ENCODE assay signal across 15 cellular contexts in the genomic region with DNA sequence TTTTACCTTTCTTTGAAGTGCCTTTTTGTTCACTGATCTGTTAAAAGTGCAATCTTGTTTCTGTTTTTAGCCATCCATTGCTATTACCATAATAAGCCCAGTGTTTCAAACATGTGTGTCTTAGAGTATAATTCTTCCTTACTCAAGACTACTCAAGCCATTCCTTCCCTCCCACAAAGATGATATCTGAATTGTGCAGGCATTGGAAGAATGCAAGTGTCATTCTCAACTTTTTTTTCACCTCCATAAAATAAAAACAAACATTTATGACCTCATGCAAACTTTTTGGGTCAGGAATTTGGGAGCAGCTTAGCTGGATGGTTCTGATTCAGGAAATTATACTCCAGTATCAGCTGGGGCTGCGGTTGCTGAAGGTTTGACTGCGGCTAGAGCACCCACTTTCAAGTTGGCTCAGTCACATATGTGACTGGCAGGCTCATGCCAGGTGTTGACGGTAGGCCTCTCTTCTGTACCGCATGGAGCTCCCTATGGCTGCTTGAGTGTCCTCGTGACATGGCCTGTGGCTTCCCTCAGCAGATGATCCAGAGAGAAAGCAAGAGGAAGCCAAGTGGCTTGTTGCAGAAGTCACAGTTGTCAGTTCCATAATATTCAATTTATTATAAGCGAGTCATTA.
DNase-seq lines count a peak whose midpoint lies in the region; ATAC-seq, FAIRE-seq and TF ChIP-seq lines count a peak whose summit lies in the region.
"Had no signal": no experiment of that assay in that cellular context is flagged by ENCODE, and none has a peak within 500 bp of the region (broad histone marks: within the 10 kb centered on the region; RNA-seq: fewer than 3 reads in every experiment).

No MANE protein-coding gene starts in this region.

- H2BK120ac ChIP-seq in IMR-90 (ENCODE audit: low read depth, low read length) = no peak overlapping the region

- no peak for TF ChIP-seq RAD21 in IMR-90 (IDR thresholded peaks at IDR 0.05; ENCODE audit: low read length)

- 47% methylated on average over 2 of the region's 6 CpGs; no CpG with 5 or more reads in 1 of the 2 experiments for WGBS in IMR-90 (ENCODE audit: extremely low coverage in 2 of 2, insufficient read length in 1 of 2), 2 experiments
- 61 to 83% methylated on average over 6 of the region's 6 CpGs for WGBS in thyroid gland, 2 donors
- WGBS in small intestine, 3 donors = 89 to 92% (median 90%) methylated on average over 6 of the region's 6 CpGs

- H3K4me1 ChIP-seq in IMR-90 (ENCODE audit: control insufficient read depth, insufficient read depth, low read length) (no peaks in the 10 kb centered on the region), thyroid gland (peaks cover 7% of the 10 kb centered on the region in 2 donors), small intestine (ENCODE audit: control insufficient read depth in 2 of 2, insufficient read depth in 1 of 2, low read depth in 1 of 2, low read length in 1 of 2) (no peaks in the 10 kb centered on the region)

- intact Hi-C loops in IMR-90 (cut with micrococcal nuclease) = no loop called here
- intact Hi-C loops in thyroid gland (cut with DNase I) = no loop called here

- H3K4me3 ChIP-seq in IMR-90 (ENCODE audit: insufficient read depth, low read depth, low read length) (no peak overlapping the region), thyroid gland (replicated peaks in 1 of 3) (no peak overlapping the region), small intestine (ENCODE audit: low read depth in 1 of 2, low read length in 2 of 2) (no peak overlapping the region)
- H3K4me3 ChIP-seq: GM23248 had no signal

- dilution Hi-C loops in IMR-90 (cut with HindIII; ENCODE audit: low sequenced_read_pairs, unreplicated experiment) = no loop called here

- no TSS peak for BruUV-seq in IMR-90 (replicated peaks; lab: Mats Ljungman, UMichigan)

- H3K9me3 ChIP-seq in IMR-90 (ENCODE audit: control insufficient read depth, insufficient read depth, low read length) (no peaks in the 10 kb centered on the region), thyroid gland (no peaks in the 10 kb centered on the region), small intestine (ENCODE audit: control insufficient read depth, low read depth) (no peaks in the 10 kb centered on the region)

- H3K27me3 ChIP-seq in IMR-90 (ENCODE audit: control insufficient read depth, insufficient read depth, low read length) = no peaks in the 10 kb centered on the region
- no peaks in the 10 kb centered on the region for H3K27me3 ChIP-seq in thyroid gland
- H3K27me3 ChIP-seq in small intestine (ENCODE audit: control insufficient read depth in 2 of 2, insufficient read depth in 2 of 2, low read length in 2 of 2) = no peaks in the 10 kb centered on the region

- H2AK9ac ChIP-seq in IMR-90 (replicated peaks; ENCODE audit: low read depth, low read length, poor library complexity) = no peak overlapping the region

- no peak overlapping the region for H2BK5ac ChIP-seq in IMR-90 (ENCODE audit: low read depth, low read length, poor library complexity, severe bottlenecking)

- TF ChIP-seq CTCF in IMR-90 (conservative IDR thresholded peaks at IDR 0.05; ENCODE audit: low read depth, low read length) (no peak), thyroid gland (IDR thresholded peaks at IDR 0.05) (no peak)

- DNase-seq in Daoy (ENCODE audit: low read depth) (peak; percentile 32), IMR-90 (no peak), thyroid gland (peak; percentile 24 to 26), KBM-7 (no peak), DMS114 treated with DMSO at 0.1 percent for 48 hours (lab: John Stamatoyannopoulos, UW; ENCODE audit: unreplicated experiment) (no peak), small intestine (no peak)
- DNase-seq: C1 segment of cervical spinal cord; CD4-positive, alpha-beta T cell; DND-41; GF-D8; GM23248; H9 had no signal

- no peaks in the 10 kb centered on the region for H3K9me1 ChIP-seq in IMR-90 (ENCODE audit: insufficient read depth, low read length)

- FAIRE-seq in endometrium (lab: Jason Lieb, UNC) (peak; percentile 31), small intestine (lab: Jason Lieb, UNC) (no peak)
- FAIRE-seq: A204.1, D721Med had no signal

- POLR2A ChIA-PET in IMR-90 (lab: Charles Lee; ENCODE audit: unreplicated experiment) = no interaction called here

- H2BK20ac ChIP-seq in IMR-90 (ENCODE audit: low read depth, low read length) = no peak overlapping the region

- H3K9ac ChIP-seq in IMR-90 (ENCODE audit: low read depth, low read length) = no peak overlapping the region
- H3K9ac ChIP-seq: GM23248 had no signal

- H3K23ac ChIP-seq in IMR-90 (ENCODE audit: low read depth, low read length) = no peak overlapping the region

- CTCF ChIA-PET in IMR-90 (lab: Yijun Ruan, JAX) = no interaction called here

- no peak for ATAC-seq in IMR-90 (ENCODE audit: low read depth)

- H2AFZ ChIP-seq in IMR-90 (replicated peaks; ENCODE audit: low read length, poor library complexity) = peak overlapping the region; percentile 56
- H2AFZ ChIP-seq: GM23248 had no signal

- no peak overlapping the region for H3K56ac ChIP-seq in IMR-90 (ENCODE audit: extremely low read depth, insufficient read depth, low read length)

- H4K5ac ChIP-seq in IMR-90 (ENCODE audit: low read depth, low read length) = no peak overlapping the region

- TF ChIP-seq POLR2A in IMR-90 (IDR thresholded peaks at IDR 0.05; ENCODE audit: low read depth, low read length) (no peak), thyroid gland (IDR thresholded peaks at IDR 0.05) (no peak)

- no peak overlapping the region for H3K14ac ChIP-seq in IMR-90 (replicated peaks; ENCODE audit: low read depth, low read length)

- H4K8ac ChIP-seq in IMR-90 (ENCODE audit: low read depth in 2 of 2, low read length in 2 of 2) = no peak overlapping the region

- H2BK15ac ChIP-seq in IMR-90 (ENCODE audit: low read depth, low read length) = no peak overlapping the region

- H2AK5ac ChIP-seq in IMR-90 (ENCODE audit: low read depth, low read length) = no peak overlapping the region

- no peak overlapping the region for H3K4ac ChIP-seq in IMR-90 (ENCODE audit: low read depth, low read length)

- no peak overlapping the region for H3K18ac ChIP-seq in IMR-90 (ENCODE audit: low read depth, low read length)

- H3K4me2 ChIP-seq in IMR-90 (ENCODE audit: low read depth, low read length) = no peak overlapping the region

- no peak overlapping the region for H3K27ac ChIP-seq in IMR-90 (ENCODE audit: insufficient read depth, low read length)
- H3K27ac ChIP-seq in thyroid gland = peak overlapping the region; percentile 34 to 56 (median 39)
- H3K27ac ChIP-seq in small intestine (ENCODE audit: low read depth in 1 of 2, low read length in 1 of 2) = no peak overlapping the region
- H3K27ac ChIP-seq: GM23248 had no signal

- no peaks in the 10 kb centered on the region for H3K79me1 ChIP-seq in IMR-90 (ENCODE audit: low read depth in 1 of 2, low read length in 2 of 2)

- in situ Hi-C loops in IMR-90 (cut with MboI; ENCODE audit: low sequenced_read_pairs) (no loop called here), KBM-7 (cut with MboI; ENCODE audit: low pct_unique_long_range_greater_than_20kb, low sequenced_read_pairs) (no loop called here)

- no peaks in the 10 kb centered on the region for H4K20me1 ChIP-seq in IMR-90 (ENCODE audit: insufficient read depth, low read length)

- no peaks in the 10 kb centered on the region for H3K36me3 ChIP-seq in IMR-90 (ENCODE audit: control insufficient read depth, insufficient read depth, low read length)
- H3K36me3 ChIP-seq in thyroid gland = no peaks in the 10 kb centered on the region
- H3K36me3 ChIP-seq in small intestine (ENCODE audit: control insufficient read depth in 2 of 2, insufficient read depth in 2 of 2, low read length in 2 of 2) = no peaks in the 10 kb centered on the region

- no peak overlapping the region for H4K91ac ChIP-seq in IMR-90 (ENCODE audit: insufficient read depth, low read depth, low read length)

TF ChIP-seq in IMR-90, 13 proteins besides CTCF, POLR2A, EP300 and RAD21:
- TF ChIP-seq RCOR1 (IDR thresholded peaks at IDR 0.05; ENCODE audit: insufficient replicate concordance, low read length) (no peak), USF2 (IDR thresholded peaks at IDR 0.05; ENCODE audit: low read depth, low read length) (no peak), SMC3 (IDR thresholded peaks at IDR 0.05; ENCODE audit: low read depth, low read length) (no peak), RFX5 (IDR thresholded peaks at IDR 0.05; ENCODE audit: low read depth, low read length) (no peak), FOS (IDR thresholded peaks at IDR 0.05; ENCODE audit: low read depth, low read length) (no peak), BHLHE40 (IDR thresholded peaks at IDR 0.05; ENCODE audit: low read depth, low read length) (no peak), ELK1 (IDR thresholded peaks at IDR 0.05; ENCODE audit: borderline replicate concordance, low read depth, low read length) (no peak), NFE2L2 (IDR thresholded peaks at IDR 0.05; ENCODE audit: low read depth, low read length) (no peak), MXI1 (IDR thresholded peaks at IDR 0.05; ENCODE audit: borderline replicate concordance, low read depth, low read length) (no peak), CHD1 (IDR thresholded peaks at IDR 0.05; ENCODE audit: low read depth, low read length) (no peak), MAFK (IDR thresholded peaks at IDR 0.05; ENCODE audit: low read depth, low read length) (no peak), MAZ (IDR thresholded peaks at IDR 0.05; ENCODE audit: borderline replicate concordance, low read depth, low read length) (no peak), CEBPB (IDR thresholded peaks at IDR 0.05; ENCODE audit: low read depth, low read length) (no peak)
TF ChIP-seq in IMR-90: peak in this region for 0.

Comparison
In these comparisons a context has a peak if more than half of its experiments do, and no peak if none do; other contexts are left out.
1. DNase-seq: peak in Daoy (single experiment) and thyroid gland (2 of 2); none in IMR-90 (single experiment), KBM-7 (single experiment), DMS114 treated with DMSO at 0.1 percent for 48 hours (single experiment) and small intestine (single experiment).
2. H3K27ac ChIP-seq: peak in thyroid gland (3 of 3); none in IMR-90 (single experiment) and small intestine (0 of 2).